ENCODE assay signal across 9 cellular contexts in the genomic region with DNA sequence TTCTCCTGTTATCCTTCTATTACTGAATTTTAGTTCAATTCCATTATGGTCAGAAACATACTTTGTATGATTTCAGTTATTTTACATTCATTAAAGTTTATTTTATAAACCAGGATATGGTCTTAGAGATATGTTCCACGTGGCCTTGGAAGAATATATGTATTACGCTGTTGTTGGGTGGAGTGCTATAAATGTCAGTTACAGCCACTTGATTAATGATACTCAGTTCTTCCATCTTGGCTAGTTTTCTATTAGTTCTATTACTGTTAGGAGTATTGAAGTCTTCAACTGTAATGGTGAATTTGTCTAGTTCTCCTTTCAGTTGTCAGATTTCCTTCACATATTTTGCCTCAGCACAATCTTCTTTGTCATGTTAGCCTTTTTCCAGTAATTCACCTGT.
"Had no signal": no experiment of that assay in that cellular context is flagged by ENCODE, and none has a peak within 500 bp of the region (broad histone marks: within the 10 kb centered on the region; RNA-seq: fewer than 3 reads in every experiment).

No MANE protein-coding gene starts in this region.

- H3K4me2 ChIP-seq: GM23338, KMS-11 had no signal

- ATAC-seq: GM23338, HCT116 had no signal

- H3K4me3 Mint-ChIP-seq: GM23338 had no signal

- H3K4me1 Mint-ChIP-seq: GM23338 had no signal

- DNase-seq: IMR-90, KBM-7 had no signal

- H3K9ac ChIP-seq: KMS-11 had no signal

- H3K9me3 Mint-ChIP-seq: GM23338 had no signal

- H3K9me3 ChIP-seq: HAP-1 had no signal

- H3K4me3 ChIP-seq: GM23338, HAP-1 had no signal

- H2AFZ ChIP-seq: GM23338 had no signal

- H3K27ac ChIP-seq: KMS-11 had no signal

- FAIRE-seq: H1, H54, HTR-8/SVneo had no signal

- H3K27ac Mint-ChIP-seq: GM23338 had no signal
